In genomic region chr7:974820-975681, GRCh38 we compare ENCODE assay signal across 8 cellular contexts. TPM values are rescaled to one million over a fixed set of nuclear protein-coding genes. Genes with fewer than 3 reads are reported as not detected.
DNase-seq lines count a peak whose midpoint lies in the region; ATAC-seq and TF ChIP-seq lines count a peak whose summit lies in the region.

COX19 (minus strand) TSS chr7:975549; CDS start chr7:975509, 40 bp downstream.

- no peaks in the 10 kb centered on the region for H3K36me3 ChIP-seq in colonic mucosa

- H3K27ac ChIP-seq in colonic mucosa: peak within 1 kb of the TSS; percentile 96

- TF ChIP-seq CTCF in colonic mucosa (IDR thresholded peaks at IDR 0.05): no peak

- no peaks in the 10 kb centered on the region for H3K27me3 ChIP-seq in colonic mucosa

- peaks cover 31% of the 10 kb centered on the region for H3K36me3 Mint-ChIP-seq in activated CD4-positive, alpha-beta T cell treated with anti-CD3 and anti-CD28 coated beads, Interleukin-2, amount 10 ng/mL, durations not matched to agents 24 days and 14 days (ENCODE audit: low read depth)

- DNase-seq in AG20443 (ENCODE audit: low spot score) (peak; percentile 98), NCI-H69 (lab: John Stamatoyannopoulos, UW) (peak; percentile 94), colonic mucosa (peak; percentile 92), left lobe of liver (ENCODE audit: low spot score) (peak; percentile 91)
- peak; percentile 96 for DNase-seq in activated CD4-positive, alpha-beta T cell treated with anti-CD3 and anti-CD28 coated beads, Interleukin-2, amount 10 ng/mL, durations not matched to agents 24 days and 14 days
- DNase-seq in stimulated activated CD4-positive, alpha-beta T cell treated with anti-CD3 and anti-CD28 coated beads, Interleukin-1b, Interleukin-23, amount 100 ng/mL, for 48 hours: peak; percentile 91

- peak within 1 kb of the TSS; percentile 91 to 98 for H3K9ac ChIP-seq in colonic mucosa (ENCODE audit: low read depth in 2 of 2, low read length in 2 of 2)

- peak within 1 kb of the TSS; percentile 100 for H3K4me3 ChIP-seq in colonic mucosa

- intact Hi-C loops in activated CD4-positive, alpha-beta T cell treated with anti-CD3 and anti-CD28 coated beads, Interleukin-2, amount 10 ng/mL, durations not matched to agents 24 days and 14 days (cut with micrococcal nuclease): loop anchor here (1.0 to 10.0 kb wide), 6 partner anchors 20 to 160 kb away; partner anchors contain the start of genes ADAP1, GET4 and GPR146
- intact Hi-C loops in colonic mucosa (cut with DNase I): loop anchor here (5.0 kb wide), 1 partner anchor 68 kb away; no protein-coding TSS in a partner anchor

- H3K4me3 Mint-ChIP-seq in activated CD4-positive, alpha-beta T cell treated with anti-CD3 and anti-CD28 coated beads, Interleukin-2, amount 10 ng/mL, durations not matched to agents 24 days and 14 days: peak within 1 kb of the TSS; percentile 95

- H3K27ac Mint-ChIP-seq in activated CD4-positive, alpha-beta T cell treated with anti-CD3 and anti-CD28 coated beads, Interleukin-2, amount 10 ng/mL, durations not matched to agents 24 days and 14 days: peak within 1 kb of the TSS; percentile 93

- no peaks in the 10 kb centered on the region for H3K27me3 Mint-ChIP-seq in activated CD4-positive, alpha-beta T cell treated with anti-CD3 and anti-CD28 coated beads, Interleukin-2, amount 10 ng/mL, durations not matched to agents 24 days and 14 days

- H3K9me3 ChIP-seq in colonic mucosa: no peaks in the 10 kb centered on the region

- no peaks in the 10 kb centered on the region for H3K9me3 Mint-ChIP-seq in activated CD4-positive, alpha-beta T cell treated with anti-CD3 and anti-CD28 coated beads, Interleukin-2, amount 10 ng/mL, durations not matched to agents 24 days and 14 days

- peaks cover 20% of the 10 kb centered on the region for H3K4me1 ChIP-seq in colonic mucosa

- ATAC-seq in GM19043 (IDR thresholded peaks at IDR 0.05; ENCODE audit: low read depth, unreplicated experiment): peak; percentile 49
- ATAC-seq in HG03354 (IDR thresholded peaks at IDR 0.05; ENCODE audit: poor library complexity, severe bottlenecking, unreplicated experiment): peak; percentile 76
- ATAC-seq in left lobe of liver: peak; percentile 86

- H3K4me1 Mint-ChIP-seq in activated CD4-positive, alpha-beta T cell treated with anti-CD3 and anti-CD28 coated beads, Interleukin-2, amount 10 ng/mL, durations not matched to agents 24 days and 14 days: peaks cover 13% of the 10 kb centered on the region

RNA-seq across cellular contexts. Expression of gene COX19, which starts in this region (rescaled TPM):
- 15.3 and 22.4 TPM in 2 replicates for total RNA-seq in activated CD4-positive, alpha-beta T cell treated with anti-CD3 and anti-CD28 coated beads, Interleukin-2, amount 10 ng/mL, durations not matched to agents 24 days and 14 days
- total RNA-seq in colonic mucosa (10 to 100 TPM; 11.6 to 16.5 TPM), left lobe of liver (5.2 TPM)

Comparison
In these comparisons a context has a peak if more than half of its experiments do, and no peak if none do; other contexts are left out.
1. Peak in every context shown above with its lines: DNase-seq, ATAC-seq, H3K4me3 ChIP-seq and H3K27ac ChIP-seq.